12 cellular contexts compared by ENCODE assay signal in the genomic region with DNA sequence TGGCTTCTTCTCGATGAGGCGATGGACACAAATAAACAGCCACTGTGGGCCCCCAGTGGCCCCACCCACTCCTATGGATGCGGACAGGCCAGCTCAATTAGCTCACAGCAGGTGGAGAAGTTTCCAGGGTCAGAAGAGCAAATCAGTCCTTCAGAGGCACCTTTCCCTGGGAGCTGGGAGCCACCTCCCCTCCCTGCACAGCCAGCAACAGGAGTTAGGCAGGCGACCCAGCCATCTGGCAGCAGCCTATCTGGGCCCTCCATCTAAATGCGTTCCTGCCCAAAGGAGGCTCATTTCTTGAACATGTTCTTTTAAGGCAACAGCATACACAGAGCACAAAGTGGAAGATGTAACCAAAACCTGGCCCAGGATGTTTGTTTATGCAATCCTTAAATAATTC.
DNase-seq lines count a peak whose midpoint lies in the region; ATAC-seq and TF ChIP-seq lines count a peak whose summit lies in the region.
"Had no signal": no experiment of that assay in that cellular context is flagged by ENCODE, and none has a peak within 500 bp of the region (broad histone marks: within the 10 kb centered on the region; RNA-seq: fewer than 3 reads in every experiment).

No MANE protein-coding gene starts in this region.

- no peaks in the 10 kb centered on the region for H3K36me3 Mint-ChIP-seq in glutamatergic neuron (ENCODE audit: unreplicated experiment)
- H3K36me3 Mint-ChIP-seq in activated T-cell treated with anti-CD3 and anti-CD28 coated beads, Interleukin-2, amount 50 U/mL, for 72 hours (ENCODE audit: insufficient read depth in 2 of 2), result no peaks in the 10 kb centered on the region
- H3K36me3 Mint-ChIP-seq: CD4-positive, CD25-positive, alpha-beta regulatory T cell had no signal

- no peaks in the 10 kb centered on the region for H3K9me3 Mint-ChIP-seq in glutamatergic neuron (ENCODE audit: unreplicated experiment)
- H3K9me3 Mint-ChIP-seq in activated T-cell treated with anti-CD3 and anti-CD28 coated beads, Interleukin-2, amount 50 U/mL, for 72 hours, result no peaks in the 10 kb centered on the region

- peak; percentile 1 for DNase-seq in DMS 273 (lab: John Stamatoyannopoulos, UW; ENCODE audit: unreplicated experiment)
- DNase-seq in DMS 273 treated with DMSO at 0.1 percent for 48 hours (lab: John Stamatoyannopoulos, UW), result no peak
- peak; percentile 31 for DNase-seq in NCI-H82 (lab: John Stamatoyannopoulos, UW)
- DNase-seq in NCI-H82 treated with DMSO at 0.1 percent for 48 hours (lab: John Stamatoyannopoulos, UW; ENCODE audit: unreplicated experiment), result no peak
- DNase-seq in glutamatergic neuron, result peak; percentile 36
- no peak for DNase-seq in activated T-cell treated with anti-CD3 and anti-CD28 coated beads, Interleukin-2, amount 50 U/mL, for 72 hours
- no peak for DNase-seq in SIG-M5 (lab: John Stamatoyannopoulos, UW)
- DNase-seq in stimulated activated naive CD4-positive, alpha-beta T cell (lab: John Stamatoyannopoulos, UW), result no peak
- DNase-seq: CD4-positive, CD25-positive, alpha-beta regulatory T cell; DMS79 treated with DMSO at 0.1 percent for 48 hours; EL; IMR-90 had no signal

- H3K27ac Mint-ChIP-seq in glutamatergic neuron (ENCODE audit: unreplicated experiment), result no peak overlapping the region
- no peak overlapping the region for H3K27ac Mint-ChIP-seq in activated T-cell treated with anti-CD3 and anti-CD28 coated beads, Interleukin-2, amount 50 U/mL, for 72 hours
- H3K27ac Mint-ChIP-seq: CD4-positive, CD25-positive, alpha-beta regulatory T cell had no signal

- no peak for TF ChIP-seq CTCF in glutamatergic neuron (IDR thresholded peaks at IDR 0.05; ENCODE audit: partially characterized antibody, unreplicated experiment)

- H3K4me3 Mint-ChIP-seq in glutamatergic neuron (ENCODE audit: unreplicated experiment), result no peak overlapping the region
- H3K4me3 Mint-ChIP-seq in activated T-cell treated with anti-CD3 and anti-CD28 coated beads, Interleukin-2, amount 50 U/mL, for 72 hours, result no peak overlapping the region
- H3K4me3 Mint-ChIP-seq: CD4-positive, CD25-positive, alpha-beta regulatory T cell had no signal

- no peak for ATAC-seq in activated T-cell treated with anti-CD3 and anti-CD28 coated beads, Interleukin-2, amount 50 U/mL, for 72 hours (replicated peaks in 1 of 2)

- H3K4me1 Mint-ChIP-seq in glutamatergic neuron (ENCODE audit: low read depth, unreplicated experiment), result peaks cover 14% of the 10 kb centered on the region
- no peaks in the 10 kb centered on the region for H3K4me1 Mint-ChIP-seq in activated T-cell treated with anti-CD3 and anti-CD28 coated beads, Interleukin-2, amount 50 U/mL, for 72 hours (ENCODE audit: low read depth)
- H3K4me1 Mint-ChIP-seq: CD4-positive, CD25-positive, alpha-beta regulatory T cell had no signal

- H3K27me3 Mint-ChIP-seq in glutamatergic neuron (ENCODE audit: unreplicated experiment), result no peaks in the 10 kb centered on the region
- H3K27me3 Mint-ChIP-seq in activated T-cell treated with anti-CD3 and anti-CD28 coated beads, Interleukin-2, amount 50 U/mL, for 72 hours (ENCODE audit: low read depth), result peaks cover 10% of the 10 kb centered on the region
- H3K27me3 Mint-ChIP-seq: CD4-positive, CD25-positive, alpha-beta regulatory T cell had no signal

Comparison
In these comparisons a context has a peak if more than half of its experiments do, and no peak if none do; other contexts are left out.
1. DNase-seq: peak in DMS 273 (single experiment), NCI-H82 (single experiment) and glutamatergic neuron (single experiment); none in DMS 273 treated with DMSO at 0.1 percent for 48 hours (single experiment), NCI-H82 treated with DMSO at 0.1 percent for 48 hours (single experiment), activated T-cell treated with anti-CD3 and anti-CD28 coated beads, Interleukin-2, amount 50 U/mL, for 72 hours (0 of 2), SIG-M5 (single experiment) and stimulated activated naive CD4-positive, alpha-beta T cell (0 of 6).